ENCODE assay signal across 12 cellular contexts in the genomic region with DNA sequence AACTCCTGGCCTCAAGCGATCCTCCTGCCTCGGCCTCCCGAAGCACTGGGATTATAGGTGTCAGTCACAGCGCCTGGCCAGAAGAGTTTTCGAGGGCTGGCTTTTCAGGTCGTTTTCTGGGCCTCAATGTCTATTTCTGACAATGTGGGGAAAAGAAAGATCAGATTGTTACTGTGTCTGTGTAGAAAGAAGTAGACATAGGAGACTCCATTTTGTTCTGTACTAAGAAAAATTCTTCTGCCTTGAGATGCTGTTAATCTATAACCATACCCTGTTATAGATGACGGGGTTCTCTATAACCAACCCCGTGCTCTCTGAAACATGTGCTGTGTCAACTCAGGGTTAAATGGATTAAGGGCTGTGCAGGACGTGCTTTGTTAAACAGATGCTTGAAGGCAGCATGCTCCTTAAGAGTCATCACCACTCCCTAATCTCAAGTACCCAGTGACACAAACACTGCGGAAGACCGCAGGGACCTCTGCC. TPM values are rescaled to one million over a fixed set of nuclear protein-coding genes. Genes with fewer than 3 reads are reported as not detected.
DNase-seq lines count a peak whose midpoint lies in the region; ATAC-seq and TF ChIP-seq lines count a peak whose summit lies in the region.
"Not testable (repeated sequence)": the region's sequence is repeated elsewhere in the genome, so short reads cannot be mapped to it uniquely, and the experiment has no call there.
"Had no signal": no experiment of that assay in that cellular context is flagged by ENCODE, and none has a peak within 500 bp of the region (broad histone marks: within the 10 kb centered on the region; RNA-seq: fewer than 3 reads in every experiment).

No MANE protein-coding gene starts in this region.

- H3K4me3 Mint-ChIP-seq in CD8-positive, alpha-beta T cell = peak overlapping the region; percentile 91
- H3K4me3 Mint-ChIP-seq in activated CD4-positive, alpha-beta T cell treated with anti-CD3 and anti-CD28 coated beads, Interleukin-2, amount 10 ng/mL, durations not matched to agents 7 days and 5 days = peak overlapping the region; percentile 83
- H3K4me3 Mint-ChIP-seq in activated naive CD8-positive, alpha-beta T cell treated with anti-CD3 and anti-CD28 coated beads, Interleukin-2, amount 10 ng/mL, durations not matched to agents 7 days and 5 days = peak overlapping the region; percentile 94
- H3K4me3 Mint-ChIP-seq in naive thymus-derived CD4-positive, alpha-beta T cell = peak overlapping the region in 8 of 10 donors; percentile 90 to 97 (median 92)

- H3K27me3 Mint-ChIP-seq in CD8-positive, alpha-beta T cell (ENCODE audit: low read depth); activated CD4-positive, alpha-beta T cell treated with anti-CD3 and anti-CD28 coated beads, Interleukin-2, amount 10 ng/mL, durations not matched to agents 7 days and 5 days; activated naive CD8-positive, alpha-beta T cell treated with anti-CD3 and anti-CD28 coated beads, Interleukin-2, amount 10 ng/mL, durations not matched to agents 7 days and 5 days; naive thymus-derived CD4-positive, alpha-beta T cell: not testable (repeated sequence)

- CTCF ChIA-PET in CD8-positive, alpha-beta T cell (lab: Charles Lee); RWPE1 (lab: Yijun Ruan, JAX); activated CD4-positive, alpha-beta T cell treated with anti-CD3 and anti-CD28 coated beads, Interleukin-2, amount 10 ng/mL, durations not matched to agents 7 days and 5 days (lab: Charles Lee); naive thymus-derived CD4-positive, alpha-beta T cell (lab: Charles Lee): not testable (repeated sequence)

- peaks cover 34% of the 10 kb centered on the region for H3K36me3 Mint-ChIP-seq in CD8-positive, alpha-beta T cell
- H3K36me3 Mint-ChIP-seq in activated CD4-positive, alpha-beta T cell treated with anti-CD3 and anti-CD28 coated beads, Interleukin-2, amount 10 ng/mL, durations not matched to agents 7 days and 5 days (ENCODE audit: low read depth) = peaks cover 23% of the 10 kb centered on the region
- peaks cover 11% of the 10 kb centered on the region for H3K36me3 Mint-ChIP-seq in activated naive CD8-positive, alpha-beta T cell treated with anti-CD3 and anti-CD28 coated beads, Interleukin-2, amount 10 ng/mL, durations not matched to agents 7 days and 5 days
- H3K36me3 Mint-ChIP-seq in naive thymus-derived CD4-positive, alpha-beta T cell = peaks cover 0 to 16% (median 10%) of the 10 kb centered on the region in 5 donors

- H3K9me3 ChIP-seq in CD8-positive, alpha-beta T cell (ENCODE audit: low read length); cardiac muscle cell (ENCODE audit: low read depth); naive thymus-derived CD4-positive, alpha-beta T cell (ENCODE audit: control insufficient read depth in 2 of 3, low read length in 3 of 3); thyroid gland: not testable (repeated sequence)

- H3K27ac Mint-ChIP-seq in CD8-positive, alpha-beta T cell; activated CD4-positive, alpha-beta T cell treated with anti-CD3 and anti-CD28 coated beads, Interleukin-2, amount 10 ng/mL, durations not matched to agents 7 days and 5 days: not testable (repeated sequence)
- peak overlapping the region; percentile 94 for H3K27ac Mint-ChIP-seq in activated naive CD8-positive, alpha-beta T cell treated with anti-CD3 and anti-CD28 coated beads, Interleukin-2, amount 10 ng/mL, durations not matched to agents 7 days and 5 days
- peak overlapping the region in 6 of 9 donors; percentile 15 to 97 (median 89) for H3K27ac Mint-ChIP-seq in naive thymus-derived CD4-positive, alpha-beta T cell

- H3K4me3 ChIP-seq in CD8-positive, alpha-beta T cell (ENCODE audit: low read depth, low read length); HL-60 (replicated peaks; ENCODE audit: insufficient read depth, low read length); cardiac muscle cell; naive thymus-derived CD4-positive, alpha-beta T cell (ENCODE audit: low read length); thyroid gland (replicated peaks in 1 of 3): not testable (repeated sequence)

- H3K36me3 ChIP-seq in CD8-positive, alpha-beta T cell (ENCODE audit: insufficient read depth, low read length) = peaks cover 17% of the 10 kb centered on the region
- peaks cover 16% of the 10 kb centered on the region for H3K36me3 ChIP-seq in cardiac muscle cell
- H3K36me3 ChIP-seq in naive thymus-derived CD4-positive, alpha-beta T cell (ENCODE audit: control insufficient read depth in 2 of 3, insufficient read depth in 3 of 3, low read length in 3 of 3) = peaks cover 6 to 35% (median 6%) of the 10 kb centered on the region in 3 experiments
- H3K36me3 ChIP-seq in thyroid gland = peaks cover 12 to 16% of the 10 kb centered on the region in 2 donors

- DNase-seq in CD8-positive, alpha-beta T cell; HL-60 (ENCODE audit: low read depth in 1 of 2, low spot score in 1 of 2); RWPE1 (ENCODE audit: low spot score); activated CD4-positive, alpha-beta T cell treated with anti-CD3 and anti-CD28 coated beads, Interleukin-2, amount 10 ng/mL, durations not matched to agents 7 days and 5 days; activated naive CD8-positive, alpha-beta T cell treated with anti-CD3 and anti-CD28 coated beads, Interleukin-2, amount 10 ng/mL, durations not matched to agents 7 days and 5 days; cardiac muscle cell (ENCODE audit: low read depth in 1 of 2, low spot score in 1 of 2); naive thymus-derived CD4-positive, alpha-beta T cell: not testable (repeated sequence)
- peak in 1 of 2 donors; percentile 18 for DNase-seq in thyroid gland

- POLR2A ChIA-PET in CD8-positive, alpha-beta T cell (lab: Charles Lee); RWPE1 (lab: Yijun Ruan, JAX; ENCODE audit: low non-redundant PET); activated CD4-positive, alpha-beta T cell treated with anti-CD3 and anti-CD28 coated beads, Interleukin-2, amount 10 ng/mL, durations not matched to agents 7 days and 5 days (lab: Charles Lee); activated naive CD8-positive, alpha-beta T cell treated with anti-CD3 and anti-CD28 coated beads, Interleukin-2, amount 10 ng/mL, durations not matched to agents 7 days and 5 days (lab: Charles Lee); naive thymus-derived CD4-positive, alpha-beta T cell (lab: Charles Lee): not testable (repeated sequence)

- WGBS in thyroid gland, 2 donors = 55 to 58% methylated on average over 11 of the region's 11 CpGs

- H3K9me3 Mint-ChIP-seq in CD8-positive, alpha-beta T cell; activated CD4-positive, alpha-beta T cell treated with anti-CD3 and anti-CD28 coated beads, Interleukin-2, amount 10 ng/mL, durations not matched to agents 7 days and 5 days; activated naive CD8-positive, alpha-beta T cell treated with anti-CD3 and anti-CD28 coated beads, Interleukin-2, amount 10 ng/mL, durations not matched to agents 7 days and 5 days; naive thymus-derived CD4-positive, alpha-beta T cell: not testable (repeated sequence)

- H3K4me1 Mint-ChIP-seq in CD8-positive, alpha-beta T cell (ENCODE audit: low read depth) = peaks cover 24% of the 10 kb centered on the region
- peaks cover 37% of the 10 kb centered on the region for H3K4me1 Mint-ChIP-seq in activated CD4-positive, alpha-beta T cell treated with anti-CD3 and anti-CD28 coated beads, Interleukin-2, amount 10 ng/mL, durations not matched to agents 7 days and 5 days
- peaks cover 21% of the 10 kb centered on the region for H3K4me1 Mint-ChIP-seq in activated naive CD8-positive, alpha-beta T cell treated with anti-CD3 and anti-CD28 coated beads, Interleukin-2, amount 10 ng/mL, durations not matched to agents 7 days and 5 days
- H3K4me1 Mint-ChIP-seq in naive thymus-derived CD4-positive, alpha-beta T cell = peaks cover 17 to 32% (median 25%) of the 10 kb centered on the region in 7 donors

- not testable (repeated sequence) for TF ChIP-seq CTCF in CD8-positive, alpha-beta T cell (IDR thresholded peaks at IDR 0.05); HL-60 (IDR thresholded peaks at IDR 0.05; ENCODE audit: insufficient read depth, low read length); RWPE1 (conservative IDR thresholded peaks at IDR 0.05; ENCODE audit: low read depth); cardiac muscle cell (IDR thresholded peaks at IDR 0.05; ENCODE audit: low read depth, low read length); thyroid gland (IDR thresholded peaks at IDR 0.05)

- ATAC-seq in CD8-positive, alpha-beta T cell; activated naive CD8-positive, alpha-beta T cell treated with anti-CD3 and anti-CD28 coated beads, Interleukin-2, amount 10 ng/mL, durations not matched to agents 7 days and 5 days (ENCODE audit: low read depth); naive thymus-derived CD4-positive, alpha-beta T cell: not testable (repeated sequence)

- not testable (repeated sequence) for H3K27me3 ChIP-seq in CD8-positive, alpha-beta T cell (ENCODE audit: insufficient read depth, low read length); HL-60 (ENCODE audit: insufficient read depth, poor library complexity, severe bottlenecking); cardiac muscle cell; naive thymus-derived CD4-positive, alpha-beta T cell (ENCODE audit: control insufficient read depth in 2 of 2, insufficient read depth in 2 of 2, low read length in 2 of 2); thyroid gland

- H3K4me1 ChIP-seq in CD8-positive, alpha-beta T cell (ENCODE audit: insufficient read depth, low read length) = peaks cover 15% of the 10 kb centered on the region
- H3K4me1 ChIP-seq in cardiac muscle cell (ENCODE audit: low read depth) (peaks cover 12% of the 10 kb centered on the region), thyroid gland (peaks cover 17 to 20% of the 10 kb centered on the region in 2 donors)
- H3K4me1 ChIP-seq in naive thymus-derived CD4-positive, alpha-beta T cell (ENCODE audit: control insufficient read depth in 2 of 2, insufficient read depth in 2 of 2, low read length in 2 of 2) = peaks cover 10 to 11% of the 10 kb centered on the region in 2 donors

- H3K27ac ChIP-seq in CD8-positive, alpha-beta T cell (ENCODE audit: low read depth, low read length); naive thymus-derived CD4-positive, alpha-beta T cell (ENCODE audit: low read depth, low read length): not testable (repeated sequence)
- H3K27ac ChIP-seq in HL-60 (replicated peaks) (peak overlapping the region; percentile 79), RWPE1 (peak overlapping the region; percentile 78), cardiac muscle cell (peak overlapping the region; percentile 59), thyroid gland (peak overlapping the region in 2 of 3 donors; percentile 80 to 94)

- intact Hi-C loops in CD8-positive, alpha-beta T cell (cut with DNase I, micrococcal nuclease); naive thymus-derived CD4-positive, alpha-beta T cell (cut with micrococcal nuclease); thyroid gland (cut with DNase I): not testable (repeated sequence)

- TF ChIP-seq POLR2A in thyroid gland (IDR thresholded peaks at IDR 0.05) = not testable (repeated sequence)

RNA-seq across cellular contexts. Expression of a gene that starts 1.3 kb away (rescaled TPM):
- 10 to 100 TPM; 48.6 to 56.7 TPM for total RNA-seq in CD8-positive, alpha-beta T cell
- 10 to 100 TPM; 45.7 to 56.8 TPM for total RNA-seq in activated CD4-positive, alpha-beta T cell treated with anti-CD3 and anti-CD28 coated beads, Interleukin-2, amount 10 ng/mL, durations not matched to agents 7 days and 5 days
- total RNA-seq in activated naive CD8-positive, alpha-beta T cell treated with anti-CD3 and anti-CD28 coated beads, Interleukin-2, amount 10 ng/mL, durations not matched to agents 7 days and 5 days = 10 to 100 TPM; 42.8 to 46.8 TPM
- total RNA-seq in cardiac muscle cell = 80.4 and 108 TPM in 2 replicates
- 93.3 and 101 TPM in 2 replicates for polyA plus RNA-seq in cardiac muscle cell
- total RNA-seq in naive thymus-derived CD4-positive, alpha-beta T cell = 10 to 100 TPM; 43.5 to 70.0 (median 50.0) TPM
- polyA plus RNA-seq in naive thymus-derived CD4-positive, alpha-beta T cell = 10 to 100 TPM; 43.8 to 50.8 TPM
- 10 to 100 TPM; 74.4 to 86.5 (median 84.5) TPM for total RNA-seq in thyroid gland

RNA-seq across cellular contexts. Expression of a gene that starts 19.4 kb away (rescaled TPM):
- total RNA-seq in CD8-positive, alpha-beta T cell = under 1 TPM in 1 of 2 experiments, not detected in 1; 0.14 TPM
- total RNA-seq in activated CD4-positive, alpha-beta T cell treated with anti-CD3 and anti-CD28 coated beads, Interleukin-2, amount 10 ng/mL, durations not matched to agents 7 days and 5 days = under 1 TPM in 1 of 2 experiments, not detected in 1; 0.35 TPM
- total RNA-seq in activated naive CD8-positive, alpha-beta T cell treated with anti-CD3 and anti-CD28 coated beads, Interleukin-2, amount 10 ng/mL, durations not matched to agents 7 days and 5 days = under 1 TPM; 0.19 to 0.23 TPM
- total RNA-seq in cardiac muscle cell = 8.0 and 11.7 TPM in 2 replicates
- polyA plus RNA-seq in cardiac muscle cell = 12.2 and 13.9 TPM in 2 replicates
- under 1 TPM in 2 of 5 experiments, not detected in 3; 0.15 to 0.22 TPM for total RNA-seq in naive thymus-derived CD4-positive, alpha-beta T cell
- polyA plus RNA-seq in naive thymus-derived CD4-positive, alpha-beta T cell = under 1 TPM; 0.08 to 0.12 TPM
- under 1 TPM in 1 of 4 donors, not detected in 3; 0.56 TPM for total RNA-seq in thyroid gland
- total RNA-seq: skeletal muscle tissue had no signal
- polyA plus RNA-seq: adipose tissue had no signal

RNA-seq across cellular contexts. Expression of a gene that starts 34.0 kb away (rescaled TPM):
- total RNA-seq in CD8-positive, alpha-beta T cell = 100 to 1,000 TPM; 303 to 329 TPM
- total RNA-seq in activated CD4-positive, alpha-beta T cell treated with anti-CD3 and anti-CD28 coated beads, Interleukin-2, amount 10 ng/mL, durations not matched to agents 7 days and 5 days = 100 to 1,000 TPM; 144 to 150 TPM
- 100 to 1,000 TPM; 173 to 176 TPM for total RNA-seq in activated naive CD8-positive, alpha-beta T cell treated with anti-CD3 and anti-CD28 coated beads, Interleukin-2, amount 10 ng/mL, durations not matched to agents 7 days and 5 days
- total RNA-seq in cardiac muscle cell = 106 and 156 TPM in 2 replicates
- 145 and 185 TPM in 2 replicates for polyA plus RNA-seq in cardiac muscle cell
- total RNA-seq in naive thymus-derived CD4-positive, alpha-beta T cell = 100 to 1,000 TPM; 180 to 247 (median 203) TPM
- polyA plus RNA-seq in naive thymus-derived CD4-positive, alpha-beta T cell = 100 to 1,000 TPM in 1 of 2 donors, 10 to 100 TPM in 1; 78.7 to 127 TPM
- 100 to 1,000 TPM in 2 of 4 donors, 10 to 100 TPM in 2; 93.6 to 203 (median 116) TPM for total RNA-seq in thyroid gland

RNA-seq across cellular contexts. Expression of a gene that starts 35.6 kb away (rescaled TPM):
- total RNA-seq in CD8-positive, alpha-beta T cell = not detected
- not detected for total RNA-seq in activated CD4-positive, alpha-beta T cell treated with anti-CD3 and anti-CD28 coated beads, Interleukin-2, amount 10 ng/mL, durations not matched to agents 7 days and 5 days
- not detected for total RNA-seq in activated naive CD8-positive, alpha-beta T cell treated with anti-CD3 and anti-CD28 coated beads, Interleukin-2, amount 10 ng/mL, durations not matched to agents 7 days and 5 days
- total RNA-seq in cardiac muscle cell (2.0 and 4.3 TPM in 2 replicates), thyroid gland (1 to 10 TPM; 2.5 to 4.4 (median 3.3) TPM)
- 1.3 and 2.5 TPM in 2 replicates for polyA plus RNA-seq in cardiac muscle cell
- not detected for total RNA-seq in naive thymus-derived CD4-positive, alpha-beta T cell
- polyA plus RNA-seq in naive thymus-derived CD4-positive, alpha-beta T cell = not detected
- total RNA-seq: pulmonary artery endothelial cell, skeletal muscle tissue, temporal lobe had no signal
- polyA plus RNA-seq: adipose tissue had no signal

RNA-seq across cellular contexts. Expression of a gene that starts 43.6 kb away (rescaled TPM):
- total RNA-seq in CD8-positive, alpha-beta T cell = 1,000 to 10,000 TPM; 4,439 to 4,447 TPM
- total RNA-seq in activated CD4-positive, alpha-beta T cell treated with anti-CD3 and anti-CD28 coated beads, Interleukin-2, amount 10 ng/mL, durations not matched to agents 7 days and 5 days = 1,000 to 10,000 TPM; 2,465 to 3,009 TPM
- total RNA-seq in activated naive CD8-positive, alpha-beta T cell treated with anti-CD3 and anti-CD28 coated beads, Interleukin-2, amount 10 ng/mL, durations not matched to agents 7 days and 5 days = 1,000 to 10,000 TPM; 2,294 to 2,369 TPM
- total RNA-seq in cardiac muscle cell (369 and 374 TPM in 2 replicates), thyroid gland (1,000 to 10,000 TPM in 2 of 4 donors, 100 to 1,000 TPM in 2; 919 to 2,686 (median 1,277) TPM)
- 508 and 542 TPM in 2 replicates for polyA plus RNA-seq in cardiac muscle cell
- 1,000 to 10,000 TPM; 2,281 to 4,335 (median 4,063) TPM for total RNA-seq in naive thymus-derived CD4-positive, alpha-beta T cell
- 1,000 to 10,000 TPM; 2,448 to 2,618 TPM for polyA plus RNA-seq in naive thymus-derived CD4-positive, alpha-beta T cell
